In genomic region chr6:41728073-41728936, GRCh38 we compare ENCODE assay signal across 1 cellular context.
TF ChIP-seq lines count a peak whose summit lies in the region.

No MANE protein-coding gene starts in this region.

TF ChIP-seq in HepG2, 621 proteins besides CTCF, POLR2A, EP300 and RAD21 (continued from another document and continues in another):
- TF ChIP-seq ZNF281 (CRISPR knock-in tag; IDR thresholded peaks at IDR 0.05; ENCODE audit: borderline replicate concordance) (peak; percentile 68), THAP9 (CRISPR knock-in tag; IDR thresholded peaks at IDR 0.05; ENCODE audit: borderline replicate concordance) (peak; percentile 60; the same call in 1 of the 2 replicates), ATAD3A (CRISPR knock-in tag; IDR thresholded peaks at IDR 0.05) (no peak), THYN1 (CRISPR knock-in tag; IDR thresholded peaks at IDR 0.05; ENCODE audit: borderline replicate concordance, low read depth) (no peak), ZFP37 (CRISPR knock-in tag; IDR thresholded peaks at IDR 0.05; ENCODE audit: borderline replicate concordance) (no peak), GTF2F1 (IDR thresholded peaks at IDR 0.05; ENCODE audit: low read length) (no peak), ZNF274 (CRISPR knock-in tag; IDR thresholded peaks at IDR 0.05) (no peak; the same call in 1 of the 2 replicates), ATF4 (CRISPR knock-in tag; IDR thresholded peaks at IDR 0.05) (no peak), CEBPG (CRISPR knock-in tag; IDR thresholded peaks at IDR 0.05) (no peak), RORA (CRISPR knock-in tag; IDR thresholded peaks at IDR 0.05) (no peak), ZNF276 (CRISPR knock-in tag; IDR thresholded peaks at IDR 0.05; ENCODE audit: low read depth) (peak; percentile 36; the same call in 1 of the 2 replicates), SUZ12 (IDR thresholded peaks at IDR 0.05; ENCODE audit: low read depth, low read length) (no peak), ZNF280D (CRISPR knock-in tag; IDR thresholded peaks at IDR 0.05) (0 out of 2 replicates have a peak, but pooled peaks have one; percentile 26), ZNF451 (CRISPR knock-in tag; IDR thresholded peaks at IDR 0.05) (no peak), ZMYM2 (CRISPR knock-in tag; IDR thresholded peaks at IDR 0.05) (peak; percentile 34; the same call in 1 of the 2 replicates), ATF6 (CRISPR knock-in tag; conservative IDR thresholded peaks at IDR 0.05) (no peak), ZNF142 (CRISPR knock-in tag; IDR thresholded peaks at IDR 0.05) (no peak), AGO1 (IDR thresholded peaks at IDR 0.05; ENCODE audit: low read depth, low read length, poor library complexity, severe bottlenecking) (peak; percentile 59), HBP1 (CRISPR knock-in tag; IDR thresholded peaks at IDR 0.05; ENCODE audit: low read depth) (no peak), ARID4A (CRISPR knock-in tag; IDR thresholded peaks at IDR 0.05; ENCODE audit: borderline replicate concordance) (no peak; the same call in 1 of the 2 replicates), GFI1 (CRISPR knock-in tag; IDR thresholded peaks at IDR 0.05; ENCODE audit: borderline replicate concordance) (no peak; the same call in 1 of the 2 replicates)
